11 cellular contexts compared by ENCODE assay signal in genomic region chr1:14946011-14946359, GRCh38.
DNase-seq lines count a peak whose midpoint lies in the region; TF ChIP-seq lines count a peak whose summit lies in the region.
"Had no signal": no experiment of that assay in that cellular context is flagged by ENCODE, and none has a peak within 500 bp of the region (broad histone marks: within the 10 kb centered on the region; RNA-seq: fewer than 3 reads in every experiment).

No MANE protein-coding gene starts in this region.

- H3K9me3 ChIP-seq in SJCRH30 (replicated peaks): no peaks in the 10 kb centered on the region
- H3K9me3 ChIP-seq in mesodermal cell (ENCODE audit: control insufficient read depth, low read length): no peaks in the 10 kb centered on the region

- no peak for DNase-seq in SJCRH30
- no peak for DNase-seq in epithelial cell of prostate (ENCODE audit: low read depth, low spot score)
- no peak for DNase-seq in GM10266 (ENCODE audit: extremely low spot score)
- no peak for DNase-seq in NCI-H526 (lab: John Stamatoyannopoulos, UW)
- DNase-seq in NCI-H345 (lab: John Stamatoyannopoulos, UW): no peak
- DNase-seq in stimulated activated CD4-positive, alpha-beta T cell treated with anti-CD3 and anti-CD28 coated beads, Interleukin-1b, Interleukin-23, amount 100 ng/mL, for 48 hours: no peak
- DNase-seq: activated naive CD4-positive, alpha-beta T cell treated with anti-CD3 and anti-CD28 coated beads, Interleukin-2, amount 10 ng/mL, durations not matched to agents 7 days and 5 days; stimulated activated CD4-positive, alpha-beta T cell treated with anti-CD3 and anti-CD28 coated beads, Interleukin-4, amount 100 ng/mL, for 1 hour had no signal

- H3K36me3 ChIP-seq in SJCRH30 (no peaks in the 10 kb centered on the region), mesodermal cell (ENCODE audit: control insufficient read depth, insufficient read depth, low read length) (no peaks in the 10 kb centered on the region)

- H3K4me3 ChIP-seq in SJCRH30: peak overlapping the region; percentile 45
- H3K4me3 ChIP-seq in mesodermal cell (ENCODE audit: extremely low read depth, insufficient read depth, low read length, poor library complexity, severe bottlenecking): no peak overlapping the region

- H3K4me1 ChIP-seq in SJCRH30 (peaks cover 19% of the 10 kb centered on the region), mesodermal cell (ENCODE audit: control insufficient read depth, insufficient read depth, low read length, poor library complexity, severe bottlenecking) (peaks cover 53% of the 10 kb centered on the region)

- TF ChIP-seq CTCF in GM10266 (IDR thresholded peaks at IDR 0.05; ENCODE audit: control insufficient read depth, insufficient read depth, low read depth, missing control alignments): no peak

- 96 to 100% methylated on average over 3 to 4 of the region's 4 CpGs for WGBS in mesodermal cell (ENCODE audit: insufficient coverage in 2 of 2), 2 experiments

- peak overlapping the region; percentile 67 for H3K27ac ChIP-seq in SJCRH30
- peak overlapping the region; percentile 93 for H3K27ac ChIP-seq in epithelial cell of prostate
- peak overlapping the region; percentile 83 for H3K27ac ChIP-seq in mesodermal cell (ENCODE audit: low read depth, low read length, severe bottlenecking)
- peak overlapping the region; percentile 96 for H3K27ac ChIP-seq in temporal lobe (ENCODE audit: low read depth, low read length)
- H3K27ac ChIP-seq: KMS-11 had no signal

- no peaks in the 10 kb centered on the region for H3K27me3 ChIP-seq in SJCRH30
